24 cellular contexts compared by ENCODE assay signal in the genomic region with DNA sequence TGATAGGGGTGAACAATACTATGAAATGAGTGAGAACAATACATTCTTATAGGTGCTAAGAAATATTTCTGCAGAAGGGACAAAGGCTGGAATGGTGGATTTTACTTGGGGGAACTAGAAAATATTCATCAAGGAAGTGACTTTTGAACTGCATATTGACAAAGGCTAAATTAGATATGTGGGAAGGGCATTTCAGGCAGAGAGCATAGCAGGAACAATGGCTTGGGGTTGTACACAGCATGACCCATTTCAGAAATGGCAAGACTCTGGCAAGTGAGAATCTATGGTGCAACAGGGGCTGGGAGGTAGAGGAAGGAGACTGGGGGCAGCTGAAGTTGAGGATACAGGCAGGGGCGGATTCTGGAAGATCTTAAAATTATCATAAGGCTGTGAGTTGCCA. TPM values are rescaled to one million over a fixed set of nuclear protein-coding genes. Genes with fewer than 3 reads are reported as not detected.
DNase-seq lines count a peak whose midpoint lies in the region; ATAC-seq, FAIRE-seq and TF ChIP-seq lines count a peak whose summit lies in the region.
"Had no signal": no experiment of that assay in that cellular context is flagged by ENCODE, and none has a peak within 500 bp of the region (broad histone marks: within the 10 kb centered on the region; RNA-seq: fewer than 3 reads in every experiment).

No MANE protein-coding gene starts in this region.

- WGBS in small intestine, 3 donors, result 81 to 100% (median 92%) methylated on average over 1 of the region's 1 CpG

- no peaks in the 10 kb centered on the region for H3K36me3 Mint-ChIP-seq in Caco-2 (ENCODE audit: insufficient read depth, unreplicated experiment)
- H3K36me3 Mint-ChIP-seq in mesothelial cell of epicardium, result peaks cover 5% of the 10 kb centered on the region
- H3K36me3 Mint-ChIP-seq: CD14-positive monocyte; CD4-positive, alpha-beta memory T cell; CD4-positive, CD25-positive, alpha-beta regulatory T cell had no signal

- H3K4me3 Mint-ChIP-seq in Caco-2 (ENCODE audit: unreplicated experiment) (no peak overlapping the region), mesothelial cell of epicardium (no peak overlapping the region)
- H3K4me3 Mint-ChIP-seq: CD14-positive monocyte; CD4-positive, alpha-beta memory T cell; CD4-positive, CD25-positive, alpha-beta regulatory T cell; CD8-positive, alpha-beta memory T cell had no signal

- H3K27ac ChIP-seq in small intestine (ENCODE audit: low read depth in 1 of 2, low read length in 1 of 2), result no peak overlapping the region
- H3K27ac ChIP-seq: 22Rv1, A549, BLaER1 had no signal

- POLR2A ChIA-PET in Caco-2 (lab: Charles Lee), result no interaction called here

- H3K27me3 ChIP-seq in Caco-2 (replicated peaks; ENCODE audit: control insufficient read depth, insufficient read depth, low read length) (no peaks in the 10 kb centered on the region), small intestine (ENCODE audit: control insufficient read depth in 2 of 2, insufficient read depth in 2 of 2, low read length in 2 of 2) (no peaks in the 10 kb centered on the region)
- H3K27me3 ChIP-seq: BE2C, BLaER1 had no signal

- peak overlapping the region; percentile 22 for H3K27ac Mint-ChIP-seq in Caco-2 (ENCODE audit: unreplicated experiment)
- H3K27ac Mint-ChIP-seq in mesothelial cell of epicardium, result peak overlapping the region; percentile 17
- H3K27ac Mint-ChIP-seq: CD14-positive monocyte; CD4-positive, alpha-beta memory T cell; CD4-positive, CD25-positive, alpha-beta regulatory T cell; CD8-positive, alpha-beta memory T cell had no signal

- no peak for TF ChIP-seq CTCF in Caco-2 (IDR thresholded peaks at IDR 0.05; ENCODE audit: insufficient read depth in 1 of 2, low read depth in 1 of 2, low read length in 1 of 2, severe bottlenecking in 1 of 2, unreplicated experiment in 1 of 2)
- no peak for TF ChIP-seq CTCF in mesothelial cell of epicardium (IDR thresholded peaks at IDR 0.05; ENCODE audit: unreplicated experiment)

- H3K36me3 ChIP-seq in Caco-2 (ENCODE audit: control insufficient read depth, insufficient read depth, low read length) (no peaks in the 10 kb centered on the region), small intestine (ENCODE audit: control insufficient read depth in 2 of 2, insufficient read depth in 2 of 2, low read length in 2 of 2) (no peaks in the 10 kb centered on the region)
- H3K36me3 ChIP-seq: BE2C, BLaER1 had no signal

- peaks cover 22% of the 10 kb centered on the region for H3K9me3 Mint-ChIP-seq in Caco-2 (ENCODE audit: unreplicated experiment)
- peaks cover 27% of the 10 kb centered on the region for H3K9me3 Mint-ChIP-seq in mesothelial cell of epicardium

- peaks cover 6% of the 10 kb centered on the region; the same call in 1 of the 2 replicates for H3K9me3 ChIP-seq in Caco-2
- H3K9me3 ChIP-seq in small intestine (ENCODE audit: control insufficient read depth, low read depth), result no peaks in the 10 kb centered on the region
- H3K9me3 ChIP-seq: BE2C had no signal

- ATAC-seq in left colon, result peak; percentile 75
- no peak for ATAC-seq in HG02678 (IDR thresholded peaks at IDR 0.05; ENCODE audit: unreplicated experiment)
- no peak for ATAC-seq in stimulated activated naive CD8-positive, alpha-beta T cell treated with anti-CD3 and anti-CD28 coated beads, Interleukin-15, Interleukin-2, amounts not matched to agents 100 U/mL and 50 U/mL, for 24 hours
- ATAC-seq in HG03025 (IDR thresholded peaks at IDR 0.05; ENCODE audit: low FRiP score, unreplicated experiment), result no peak
- ATAC-seq: A549 had no signal

- H3K27me3 Mint-ChIP-seq in Caco-2 (ENCODE audit: insufficient read depth, unreplicated experiment) (no peaks in the 10 kb centered on the region), mesothelial cell of epicardium (ENCODE audit: low read depth) (no peaks in the 10 kb centered on the region)

- peaks cover 30% of the 10 kb centered on the region for H3K4me1 Mint-ChIP-seq in Caco-2 (ENCODE audit: low read depth, unreplicated experiment)
- H3K4me1 Mint-ChIP-seq in mesothelial cell of epicardium, result peaks cover 24% of the 10 kb centered on the region
- H3K4me1 Mint-ChIP-seq: CD14-positive monocyte; CD4-positive, alpha-beta memory T cell; CD4-positive, CD25-positive, alpha-beta regulatory T cell; CD8-positive, alpha-beta memory T cell had no signal

- FAIRE-seq in small intestine (lab: Jason Lieb, UNC), result no peak
- FAIRE-seq: A549, D721Med, G401.6, GM12891, GM19239 had no signal

- DNase-seq in Caco-2 (no peak), left colon (no peak), mesothelial cell of epicardium (ENCODE audit: low spot score in 2 of 2, unreplicated experiment in 2 of 2) (no peak), small intestine (peak; percentile 32)
- DNase-seq in stimulated activated naive CD8-positive, alpha-beta T cell treated with anti-CD3 and anti-CD28 coated beads, Interleukin-15, Interleukin-2, amounts not matched to agents 100 U/mL and 50 U/mL, for 24 hours, result no peak
- DNase-seq: BE2C; C1 segment of cervical spinal cord; Calu3; CD4-positive, alpha-beta memory T cell; CD4-positive, CD25-positive, alpha-beta regulatory T cell; CD8-positive, alpha-beta memory T cell; COR-L47; DMS79 treated with DMSO at 0.1 percent for 48 hours; GF-D8 had no signal

- H3K4me1 ChIP-seq in Caco-2 (peaks cover 36% of the 10 kb centered on the region), small intestine (ENCODE audit: control insufficient read depth in 2 of 2, insufficient read depth in 1 of 2, low read depth in 1 of 2, low read length in 1 of 2) (peaks cover 0 to 6% of the 10 kb centered on the region in 2 donors)
- H3K4me1 ChIP-seq: A549, BLaER1 had no signal

- intact Hi-C loops in Caco-2 (cut with micrococcal nuclease; ENCODE audit: unreplicated experiment) (no loop called here), left colon (cut with DNase I, micrococcal nuclease) (no loop called here)

- CTCF ChIA-PET in Caco-2 (lab: Charles Lee), result no interaction called here

- no peak overlapping the region for H3K4me3 ChIP-seq in Caco-2 (ENCODE audit: low read depth, low read length)
- no peak overlapping the region for H3K4me3 ChIP-seq in small intestine (ENCODE audit: low read depth in 1 of 2, low read length in 2 of 2)
- H3K4me3 ChIP-seq: A549, BLaER1 had no signal

- no TSS peak for BruUV-seq in Caco-2 (replicated peaks; lab: Mats Ljungman, UMichigan)

RNA-seq across cellular contexts. Expression of a gene that starts 46.7 kb away (rescaled TPM):
- total RNA-seq in Caco-2 (2022), result 10.9 and 11.3 TPM in 2 replicates
- 10 to 100 TPM; 66.9 to 71.1 TPM for total RNA-seq in left colon
- total RNA-seq in mesothelial cell of epicardium, result 12.8 to 13.9 TPM (median 12.9 TPM) in 3 replicates
- 10 to 100 TPM; 12.4 to 46.7 (median 27.6) TPM for polyA plus RNA-seq in small intestine
